In the genomic region with DNA sequence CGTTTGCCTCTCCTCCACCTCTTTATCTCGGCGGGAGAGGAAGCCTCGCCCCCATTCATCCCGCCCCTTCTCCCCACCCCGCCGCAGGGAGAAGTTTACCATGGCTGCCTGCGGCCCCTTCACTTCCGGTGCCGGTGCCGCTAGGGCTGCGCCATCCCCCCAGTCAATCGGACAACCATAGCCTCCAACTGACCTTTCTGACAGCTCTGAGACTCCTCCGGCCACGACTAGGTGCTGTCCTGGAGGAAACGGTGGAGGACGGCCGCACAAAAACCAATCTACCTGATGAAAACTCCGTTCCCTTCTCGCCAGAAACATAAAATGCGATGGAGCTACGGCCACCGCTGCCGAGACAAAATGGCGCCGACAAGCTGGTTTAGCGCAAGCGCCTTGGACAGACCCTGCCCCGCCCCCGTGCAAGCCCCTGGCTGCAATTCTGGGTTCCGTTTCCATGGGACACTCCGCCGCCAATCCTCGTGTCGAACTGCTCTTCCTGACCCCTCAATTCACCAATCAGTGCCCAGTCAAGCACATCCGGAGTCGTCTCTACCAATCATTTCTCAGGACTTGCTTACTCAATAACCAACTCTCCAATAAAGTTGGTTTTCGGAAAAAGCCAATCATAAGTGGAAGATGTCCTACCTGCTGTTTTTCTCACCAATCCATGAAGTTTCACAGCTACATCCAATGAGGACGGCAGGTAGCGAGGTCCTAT, we compare ENCODE assay signal across 8 cellular contexts. TPM values are rescaled to one million over a fixed set of nuclear protein-coding genes. Genes with fewer than 3 reads are reported as not detected.
DNase-seq lines count a peak whose midpoint lies in the region; ATAC-seq and TF ChIP-seq lines count a peak whose summit lies in the region.

No MANE protein-coding gene starts in this region.

- no peak overlapping the region for H3K27ac Mint-ChIP-seq in type B pancreatic cell

- peaks cover 9% of the 10 kb centered on the region for H3K4me1 Mint-ChIP-seq in type B pancreatic cell (ENCODE audit: unreplicated experiment)

- H3K23ac ChIP-seq in trophoblast cell (ENCODE audit: low read length) = no peak overlapping the region

- H3K36me3 Mint-ChIP-seq in type B pancreatic cell = peaks cover 11% of the 10 kb centered on the region

- H3K18ac ChIP-seq in trophoblast cell (ENCODE audit: low read length) = peak overlapping the region; percentile 67

- intact Hi-C loops in cardiac septum (cut with DNase I) = loop anchor here (1.0 to 5.0 kb wide), 3 partner anchors 54 to 146 kb away; partner anchors contain the start of genes ARMH4 and PSMA3

- H4K8ac ChIP-seq in trophoblast cell (ENCODE audit: low read depth, low read length) = peak overlapping the region; percentile 96

- peak overlapping the region; percentile 88 for H4K91ac ChIP-seq in trophoblast cell (ENCODE audit: low read depth, low read length)

- H2BK5ac ChIP-seq in trophoblast cell (ENCODE audit: low read depth, low read length, poor library complexity) = peak overlapping the region; percentile 78

- H2BK120ac ChIP-seq in trophoblast cell (ENCODE audit: insufficient read depth, low read length, poor library complexity) = peak overlapping the region; percentile 49

- H3K14ac ChIP-seq in trophoblast cell (ENCODE audit: low read length) = peak overlapping the region; percentile 86

- H3K27me3 Mint-ChIP-seq in type B pancreatic cell = no peaks in the 10 kb centered on the region

- peak overlapping the region; percentile 96 for H3K27ac ChIP-seq in trophoblast cell (ENCODE audit: low read depth, low read length)

- no CpG with 5 or more reads among the region's 40 CpGs for WGBS in trophoblast cell (ENCODE audit: extremely low coverage, insufficient coverage, insufficient read length)

- H3K4me2 ChIP-seq in trophoblast cell (ENCODE audit: low read length) = peak overlapping the region; percentile 86

- H3K4me1 ChIP-seq in adipocyte (ENCODE audit: control insufficient read depth, insufficient read depth, low read length) = peaks cover 17% of the 10 kb centered on the region
- H3K4me1 ChIP-seq in trophoblast cell (ENCODE audit: control insufficient read depth in 1 of 2, insufficient read depth in 2 of 2, low read length in 2 of 2) = no peaks in the 10 kb centered on the region

- no peak overlapping the region for H2BK12ac ChIP-seq in trophoblast cell (ENCODE audit: low read length)

- H3K79me1 ChIP-seq in trophoblast cell (ENCODE audit: low read length) = peaks cover 12% of the 10 kb centered on the region

- H2AFZ ChIP-seq in trophoblast cell (ENCODE audit: insufficient read depth, low read length, poor library complexity) = peak overlapping the region; percentile 27

- H3K4ac ChIP-seq in trophoblast cell (ENCODE audit: low read depth, low read length) = peak overlapping the region; percentile 43

- H2AK5ac ChIP-seq in trophoblast cell (ENCODE audit: low read length) = no peak overlapping the region

- peak; percentile 83 for ATAC-seq in HG02642 (IDR thresholded peaks at IDR 0.05; ENCODE audit: poor library complexity, unreplicated experiment)

- H3K9ac ChIP-seq in adipocyte (ENCODE audit: low read length) (peak overlapping the region; percentile 94), trophoblast cell (ENCODE audit: low read length) (peak overlapping the region; percentile 98)

- H4K12ac ChIP-seq in trophoblast cell (ENCODE audit: low read depth, low read length) = peak overlapping the region; percentile 86

- H3K9me3 ChIP-seq in adipocyte (ENCODE audit: control insufficient read depth, low read length) = no peaks in the 10 kb centered on the region
- no peaks in the 10 kb centered on the region for H3K9me3 ChIP-seq in trophoblast cell (ENCODE audit: insufficient read depth, low read depth, low read length)

- H3K4me3 Mint-ChIP-seq in type B pancreatic cell = no peak overlapping the region

- H3K9me3 Mint-ChIP-seq in type B pancreatic cell = no peaks in the 10 kb centered on the region

- TF ChIP-seq CTCF in GM12864 (IDR thresholded peaks at IDR 0.05; ENCODE audit: low read depth, low read length, missing control alignments) (peak; percentile 10), type B pancreatic cell (conservative IDR thresholded peaks at IDR 0.05) (no peak)

- peak overlapping the region; percentile 92 for H3K4me3 ChIP-seq in GM12864 (ENCODE audit: low read depth, low read length)
- H3K4me3 ChIP-seq in adipocyte (ENCODE audit: low read length) = peak overlapping the region; percentile 99
- H3K4me3 ChIP-seq in trophoblast cell (ENCODE audit: low read depth, low read length) = peak overlapping the region; percentile 97

- no peaks in the 10 kb centered on the region for H3K27me3 ChIP-seq in adipocyte (replicated peaks; ENCODE audit: control insufficient read depth, insufficient read depth, low read length)
- H3K27me3 ChIP-seq in trophoblast cell (ENCODE audit: insufficient read depth, low read length) = no peaks in the 10 kb centered on the region

- H3K36me3 ChIP-seq in adipocyte (ENCODE audit: control insufficient read depth, insufficient read depth, low read length, severe bottlenecking) = peaks cover 37% of the 10 kb centered on the region
- peaks cover 16 to 19% of the 10 kb centered on the region in 2 experiments for H3K36me3 ChIP-seq in trophoblast cell (ENCODE audit: control insufficient read depth in 1 of 2, insufficient read depth in 2 of 2, low read length in 2 of 2)

- H3K79me2 ChIP-seq in trophoblast cell (ENCODE audit: control insufficient read depth, insufficient read depth, low read length, poor library complexity) = peaks cover 14% of the 10 kb centered on the region

- DNase-seq in GM12864 (ENCODE audit: low read depth) (peak; percentile 100), NCI-H1105 treated with DMSO at 0.1 percent for 48 hours (lab: John Stamatoyannopoulos, UW) (peak; percentile 100), SKM-1 treated with dmso at 0.1 percent for 144 hours (lab: John Stamatoyannopoulos, UW; ENCODE audit: unreplicated experiment) (peak; percentile 97), adipocyte (ENCODE audit: low read depth) (peak; percentile 100), cardiac septum (ENCODE audit: low spot score) (peak; percentile 99), trophoblast cell (peak; percentile 99), type B pancreatic cell (ENCODE audit: extremely low spot score, unreplicated experiment) (peak; percentile 98)

RNA-seq across cellular contexts. Expression of gene ARID4A, which starts 0.4 kb away (rescaled TPM):
- total RNA-seq in cardiac septum (22.2 TPM), type B pancreatic cell (ENCODE audit: low replicate concordance) (21.9 and 24.9 TPM in 2 replicates)
- polyA plus RNA-seq in trophoblast cell (2013) = 11.2 and 12.3 TPM in 2 replicates

RNA-seq across cellular contexts. Expression of gene PSMA3, which starts 53.3 kb away (rescaled TPM):
- total RNA-seq in cardiac septum (118 TPM), type B pancreatic cell (ENCODE audit: low replicate concordance) (170 and 173 TPM in 2 replicates)
- 405 and 413 TPM in 2 replicates for polyA plus RNA-seq in trophoblast cell (2013)

Comparison
In these comparisons a context has a peak if more than half of its experiments do, and no peak if none do; other contexts are left out.
1. Peak in every context shown above with its lines: DNase-seq, ATAC-seq, H3K4me3 ChIP-seq and H3K27ac ChIP-seq.